ENCODE assay signal across 1 cellular context in genomic region chr18:57624988-57625387, GRCh38.
TF ChIP-seq lines count a peak whose summit lies in the region.

No MANE protein-coding gene starts in this region.

TF ChIP-seq in HCT116, 20 proteins besides CTCF, POLR2A, EP300 and RAD21:
- no peak for TF ChIP-seq ZFX (IDR thresholded peaks at IDR 0.05)
- TF ChIP-seq YY1 (IDR thresholded peaks at IDR 0.05; ENCODE audit: extremely low read depth, insufficient replicate concordance, low read depth, low read length), result no peak
